In genomic region chr7:136677456-136678365, GRCh38 we compare ENCODE assay signal across 12 cellular contexts.
DNase-seq lines count a peak whose midpoint lies in the region; ATAC-seq lines count a peak whose summit lies in the region.
"Had no signal": no experiment of that assay in that cellular context is flagged by ENCODE, and none has a peak within 500 bp of the region (broad histone marks: within the 10 kb centered on the region; RNA-seq: fewer than 3 reads in every experiment).

No MANE protein-coding gene starts in this region.

- H3K9me3 ChIP-seq in BLaER1: peaks cover 6% of the 10 kb centered on the region

- H3K4me2 ChIP-seq in BLaER1: peak overlapping the region; percentile 63

- H3K27ac ChIP-seq in BLaER1: peak overlapping the region; percentile 40; the same call in 1 of the 2 replicates
- H3K27ac ChIP-seq: HL-60 had no signal

- H3K36me3 Mint-ChIP-seq in activated naive CD4-positive, alpha-beta T cell treated with anti-CD3 and anti-CD28 coated beads, Interleukin-2, amount 10 ng/mL, durations not matched to agents 7 days and 5 days: no peaks in the 10 kb centered on the region
- H3K36me3 Mint-ChIP-seq in activated T-cell treated with anti-CD3 and anti-CD28 coated beads, Interleukin-2, amount 50 U/mL, for 4 hours (ENCODE audit: insufficient read depth): no peaks in the 10 kb centered on the region
- H3K36me3 Mint-ChIP-seq: activated CD8-positive, alpha-beta memory T cell treated with anti-CD3 and anti-CD28 coated beads, Interleukin-2, amount 10 ng/mL, durations not matched to agents 7 days and 5 days had no signal

- H3K4me1 Mint-ChIP-seq in activated naive CD4-positive, alpha-beta T cell treated with anti-CD3 and anti-CD28 coated beads, Interleukin-2, amount 10 ng/mL, durations not matched to agents 7 days and 5 days: no peaks in the 10 kb centered on the region
- no peaks in the 10 kb centered on the region for H3K4me1 Mint-ChIP-seq in activated T-cell treated with anti-CD3 and anti-CD28 coated beads, Interleukin-2, amount 50 U/mL, for 4 hours (ENCODE audit: low read depth)
- H3K4me1 Mint-ChIP-seq: activated CD8-positive, alpha-beta memory T cell treated with anti-CD3 and anti-CD28 coated beads, Interleukin-2, amount 10 ng/mL, durations not matched to agents 7 days and 5 days; B cell had no signal

- 0 out of 2 replicates have a peak overlapping the region, but pooled peaks have one; percentile 15 for H3K9ac ChIP-seq in BLaER1

- no peaks in the 10 kb centered on the region for H4K20me1 ChIP-seq in BLaER1

- CTCF ChIA-PET in activated naive CD4-positive, alpha-beta T cell treated with anti-CD3 and anti-CD28 coated beads, Interleukin-2, amount 10 ng/mL, durations not matched to agents 7 days and 5 days (lab: Charles Lee): no interaction called here

- no peaks in the 10 kb centered on the region for H3K36me3 ChIP-seq in BLaER1

- no peak overlapping the region for H3K27ac Mint-ChIP-seq in activated naive CD4-positive, alpha-beta T cell treated with anti-CD3 and anti-CD28 coated beads, Interleukin-2, amount 10 ng/mL, durations not matched to agents 7 days and 5 days
- H3K27ac Mint-ChIP-seq: activated CD8-positive, alpha-beta memory T cell treated with anti-CD3 and anti-CD28 coated beads, Interleukin-2, amount 10 ng/mL, durations not matched to agents 7 days and 5 days; B cell had no signal

- no peak overlapping the region for H3K4me3 ChIP-seq in BLaER1

- H3K4me3 Mint-ChIP-seq in activated naive CD4-positive, alpha-beta T cell treated with anti-CD3 and anti-CD28 coated beads, Interleukin-2, amount 10 ng/mL, durations not matched to agents 7 days and 5 days: no peak overlapping the region
- H3K4me3 Mint-ChIP-seq in activated T-cell treated with anti-CD3 and anti-CD28 coated beads, Interleukin-2, amount 50 U/mL, for 4 hours: no peak overlapping the region
- H3K4me3 Mint-ChIP-seq: activated CD8-positive, alpha-beta memory T cell treated with anti-CD3 and anti-CD28 coated beads, Interleukin-2, amount 10 ng/mL, durations not matched to agents 7 days and 5 days; B cell had no signal

- no peaks in the 10 kb centered on the region for H3K27me3 ChIP-seq in BLaER1

- H3K4me1 ChIP-seq in BLaER1: peaks cover 11% of the 10 kb centered on the region

- peaks cover 18% of the 10 kb centered on the region for H3K9me3 Mint-ChIP-seq in activated naive CD4-positive, alpha-beta T cell treated with anti-CD3 and anti-CD28 coated beads, Interleukin-2, amount 10 ng/mL, durations not matched to agents 7 days and 5 days
- peaks cover 10% of the 10 kb centered on the region for H3K9me3 Mint-ChIP-seq in activated T-cell treated with anti-CD3 and anti-CD28 coated beads, Interleukin-2, amount 50 U/mL, for 4 hours

- DNase-seq in HCEC 1CT: peak; percentile 61
- peak; percentile 14 for DNase-seq in NCI-H748 treated with DMSO at 0.1 percent for 48 hours (lab: John Stamatoyannopoulos, UW)
- peak; percentile 6 for DNase-seq in fibroblast of gingiva (ENCODE audit: low read depth)
- no peak for DNase-seq in hypothalamus (lab: John Stamatoyannopoulos, UW)
- no peak for DNase-seq in activated naive CD4-positive, alpha-beta T cell treated with anti-CD3 and anti-CD28 coated beads, Interleukin-2, amount 10 ng/mL, durations not matched to agents 7 days and 5 days
- no peak for DNase-seq in activated T-cell treated with anti-CD3 and anti-CD28 coated beads, Interleukin-2, amount 50 U/mL, for 4 hours
- no peak for DNase-seq in cortex of kidney (lab: John Stamatoyannopoulos, UW)
- DNase-seq: activated CD8-positive, alpha-beta memory T cell treated with anti-CD3 and anti-CD28 coated beads, Interleukin-2, amount 10 ng/mL, durations not matched to agents 7 days and 5 days; dermis blood vessel endothelial cell had no signal

- ATAC-seq in activated T-cell treated with anti-CD3 and anti-CD28 coated beads, Interleukin-2, amount 50 U/mL, for 4 hours: no peak
- ATAC-seq: activated CD8-positive, alpha-beta memory T cell treated with anti-CD3 and anti-CD28 coated beads, Interleukin-2, amount 10 ng/mL, durations not matched to agents 7 days and 5 days had no signal

- H3K27me3 Mint-ChIP-seq in activated naive CD4-positive, alpha-beta T cell treated with anti-CD3 and anti-CD28 coated beads, Interleukin-2, amount 10 ng/mL, durations not matched to agents 7 days and 5 days: no peaks in the 10 kb centered on the region
- no peaks in the 10 kb centered on the region for H3K27me3 Mint-ChIP-seq in activated T-cell treated with anti-CD3 and anti-CD28 coated beads, Interleukin-2, amount 50 U/mL, for 4 hours (ENCODE audit: low read depth)
- H3K27me3 Mint-ChIP-seq: activated CD8-positive, alpha-beta memory T cell treated with anti-CD3 and anti-CD28 coated beads, Interleukin-2, amount 10 ng/mL, durations not matched to agents 7 days and 5 days; B cell had no signal

Comparison
In these comparisons a context has a peak if more than half of its experiments do, and no peak if none do; other contexts are left out.
1. DNase-seq: peak in HCEC 1CT (single experiment), NCI-H748 treated with DMSO at 0.1 percent for 48 hours (single experiment) and fibroblast of gingiva (single experiment); none in hypothalamus (0 of 51), activated naive CD4-positive, alpha-beta T cell treated with anti-CD3 and anti-CD28 coated beads, Interleukin-2, amount 10 ng/mL, durations not matched to agents 7 days and 5 days (single experiment), activated T-cell treated with anti-CD3 and anti-CD28 coated beads, Interleukin-2, amount 50 U/mL, for 4 hours (single experiment) and cortex of kidney (single experiment).